Comparison of ENCODE assay signal across 22 cellular contexts in genomic region chr5:5239191-5239590, GRCh38.
"Had no signal": no experiment of that assay in that cellular context is flagged by ENCODE, and none has a peak within 500 bp of the region (broad histone marks: within the 10 kb centered on the region; RNA-seq: fewer than 3 reads in every experiment).

No MANE protein-coding gene starts in this region.

- H3K27me3 ChIP-seq: ovary, right atrium auricular region, testis, thyroid gland, transverse colon, upper lobe of right lung had no signal

- H3K36me3 ChIP-seq: left ventricle myocardium inferior, ovary, right atrium auricular region, stomach, thyroid gland, transverse colon, upper lobe of right lung had no signal

- H3K4me1 ChIP-seq: left ventricle myocardium inferior, right atrium auricular region, testis, thyroid gland, transverse colon, upper lobe of right lung had no signal

- H3K4me3 ChIP-seq: left ventricle myocardium inferior, lung, mucosa of descending colon, ovary, right atrium auricular region, skin epidermis, stomach, testis, thyroid gland, transverse colon, upper lobe of right lung had no signal

- ATAC-seq: mucosa of descending colon; naive thymus-derived CD4-positive, alpha-beta T cell; natural killer cell treated with Interleukin-12 subunit alpha and Interleukin-12 subunit beta and Interleukin-15 and Interleukin-18, amount 100 ng/mL, for 72 hours; sciatic nerve; stimulated activated naive B cell treated with anti-CD40 and anti-IgM and Interleukin-4, amounts not matched to agents 10 μg/mL and 1 μg/mL and 100 μg/mL, for 72 hours; stimulated activated naive CD8-positive, alpha-beta T cell treated with anti-CD3 and anti-CD28 coated beads, Interleukin-15, Interleukin-2, amounts not matched to agents 100 U/mL and 50 U/mL, for 24 hours; upper lobe of right lung had no signal

- H3K9me3 ChIP-seq: left ventricle myocardium inferior, mucosa of descending colon, ovary, right atrium auricular region, stomach, testis, thyroid gland, transverse colon, upper lobe of right lung had no signal

- DNase-seq: islet precursor cell; left ventricle myocardium inferior; midbrain; mucosa of descending colon; naive thymus-derived CD4-positive, alpha-beta T cell; ovary; stimulated activated CD4-positive, alpha-beta T cell treated with anti-CD3 and anti-CD28 coated beads, Interleukin-12 subunit alpha, Interleukin-12 subunit beta, amount 100 ng/mL, for 4 hours; stimulated activated CD4-positive, alpha-beta T cell treated with anti-CD3 and anti-CD28 coated beads, Interleukin-15, amount 100 ng/mL, for 24 hours; stimulated activated CD4-positive, alpha-beta T cell treated with anti-CD3 and anti-CD28 coated beads, Interleukin-2, amount 100 ng/mL, for 24 hours; stimulated activated CD4-positive, alpha-beta T cell treated with anti-CD3 and anti-CD28 coated beads, Interleukin-4, amount 100 ng/mL, for 1 hour; stimulated activated naive B cell treated with anti-CD40 and anti-IgM and Interleukin-4, amounts not matched to agents 10 μg/mL and 1 μg/mL and 100 μg/mL, for 72 hours; stimulated activated naive CD8-positive, alpha-beta T cell treated with anti-CD3 and anti-CD28 coated beads, Interleukin-15, Interleukin-2, amounts not matched to agents 100 U/mL and 50 U/mL, for 24 hours; stomach; testis; thyroid gland; transverse colon; upper lobe of right lung had no signal

- H3K27ac ChIP-seq: left ventricle myocardium inferior, ovary, right atrium auricular region, skin epidermis, stomach, testis, thyroid gland, transverse colon, upper lobe of right lung had no signal
